In genomic region chr16:9092282-9092962, GRCh38 we compare ENCODE assay signal across 7 cellular contexts. TPM values are rescaled to one million over a fixed set of nuclear protein-coding genes. Genes with fewer than 3 reads are reported as not detected.
DNase-seq lines count a peak whose midpoint lies in the region; ATAC-seq and TF ChIP-seq lines count a peak whose summit lies in the region.

No MANE protein-coding gene starts in this region.

- peak; percentile 5 for ATAC-seq in GM18498 (IDR thresholded peaks at IDR 0.05; ENCODE audit: unreplicated experiment)
- ATAC-seq in HG02840 (IDR thresholded peaks at IDR 0.05; ENCODE audit: low FRiP score, unreplicated experiment): peak; percentile 13
- ATAC-seq in heart left ventricle: peak in 3 of 4 donors; percentile 3 to 8 (median 6)
- ATAC-seq in psoas muscle: peak in 2 of 4 donors; percentile 3 to 13
- ATAC-seq in HG02763 (IDR thresholded peaks at IDR 0.05; ENCODE audit: unreplicated experiment): no peak

- H3K27ac ChIP-seq in heart left ventricle (peak overlapping the region; percentile 95 to 100 (median 99)), psoas muscle (peak overlapping the region; percentile 99)

- H3K36me3 ChIP-seq in heart left ventricle (peaks cover 0 to 45% (median 29%) of the 10 kb centered on the region in 9 donors), psoas muscle (ENCODE audit: insufficient read depth in 1 of 2, low read depth in 1 of 2) (peaks cover 2 to 12% of the 10 kb centered on the region in 2 donors)

- H3K9me3 ChIP-seq in heart left ventricle (no peaks in the 10 kb centered on the region), psoas muscle (no peaks in the 10 kb centered on the region)

- H3K27me3 ChIP-seq in heart left ventricle: no peaks in the 10 kb centered on the region
- no peaks in the 10 kb centered on the region for H3K27me3 ChIP-seq in psoas muscle (ENCODE audit: insufficient read depth in 3 of 3, low read length in 2 of 3)

- H3K4me1 ChIP-seq in heart left ventricle (peaks cover 6 to 59% (median 48%) of the 10 kb centered on the region in 12 donors), psoas muscle (peaks cover 42% of the 10 kb centered on the region)

- 0 to 2% (median 0%) methylated on average over 20 to 63 of the region's 63 CpGs for WGBS in heart left ventricle, 4 donors
- 0 to 1% (median 1%) methylated on average over 34 to 63 of the region's 63 CpGs for WGBS in psoas muscle, 3 donors

- intact Hi-C loops in heart left ventricle (cut with DNase I): loop anchor here in 4 of 10 donors (5.0 to 10.0 kb wide), 6 partner anchors 35 to 295 kb away; partner anchors contain the start of genes USP7 (in 3 of the 4), PMM2 (in 1 of the 4) and TMEM186 (in 1 of the 4)
- intact Hi-C loops in psoas muscle (cut with DNase I): loop anchor here in 1 of 2 donors (5.0 to 10.0 kb wide), 2 partner anchors 40 to 208 kb away; partner anchors contain the start of gene LITAFD

- TF ChIP-seq CTCF in heart left ventricle (IDR thresholded peaks at IDR 0.05) (peak in 6 of 12 donors; percentile 7 to 26 (median 20)), psoas muscle (IDR thresholded peaks at IDR 0.05) (no peak)

- peak overlapping the region; percentile 75 to 99 (median 94) for H3K4me3 ChIP-seq in heart left ventricle
- H3K4me3 ChIP-seq in psoas muscle: peak overlapping the region; percentile 89

- peak; percentile 38 for DNase-seq in RKO (ENCODE audit: low spot score)
- peak; percentile 62 for DNase-seq in activated naive CD4-positive, alpha-beta T cell treated with anti-CD3 and anti-CD28 coated beads, Interleukin-2, amount 50 U/mL, for 16 hours
- DNase-seq in heart left ventricle: peak; percentile 41 to 72 (median 62)
- peak; percentile 48 to 73 for DNase-seq in psoas muscle

- no peak for TF ChIP-seq POLR2A in heart left ventricle (IDR thresholded peaks at IDR 0.05)

RNA-seq across cellular contexts. Expression of gene HAPSTR1, which starts 1.0 kb away (rescaled TPM):
- 10 to 100 TPM; 48.9 to 78.4 (median 62.5) TPM for total RNA-seq in heart left ventricle
- polyA plus RNA-seq in heart left ventricle: 10 to 100 TPM; 13.3 to 28.9 TPM
- total RNA-seq in psoas muscle: 10 to 100 TPM; 54.5 to 80.0 (median 73.5) TPM
- polyA plus RNA-seq in psoas muscle: 10 to 100 TPM; 15.1 to 44.5 (median 18.2) TPM
